Comparison of ENCODE assay signal across 15 cellular contexts in genomic region chrY:19232276-19232994, GRCh38.
DNase-seq lines count a peak whose midpoint lies in the region; ATAC-seq and TF ChIP-seq lines count a peak whose summit lies in the region.
"Had no signal": no experiment of that assay in that cellular context is flagged by ENCODE, and none has a peak within 500 bp of the region (broad histone marks: within the 10 kb centered on the region; RNA-seq: fewer than 3 reads in every experiment).

No MANE protein-coding gene starts in this region.

- no peaks in the 10 kb centered on the region for H3K36me3 Mint-ChIP-seq in T-helper 2 cell treated with Interferon-gamma antibody and Interleukin-4, amounts not matched to agents 5 μg/mL and 100 μg/mL, for 36 hours (ENCODE audit: low read depth)
- peaks cover 4% of the 10 kb centered on the region for H3K36me3 Mint-ChIP-seq in activated CD8-positive, alpha-beta T cell treated with anti-CD3 and anti-CD28 coated beads for 36 hours (ENCODE audit: low read depth)
- no peaks in the 10 kb centered on the region for H3K36me3 Mint-ChIP-seq in glutamatergic neuron (ENCODE audit: unreplicated experiment)
- H3K36me3 Mint-ChIP-seq: IgD-negative memory B cell had no signal

- peaks cover 11% of the 10 kb centered on the region for H3K4me1 Mint-ChIP-seq in T-helper 2 cell treated with Interferon-gamma antibody and Interleukin-4, amounts not matched to agents 5 μg/mL and 100 μg/mL, for 36 hours (ENCODE audit: low read depth)
- peaks cover 17% of the 10 kb centered on the region for H3K4me1 Mint-ChIP-seq in activated CD8-positive, alpha-beta T cell treated with anti-CD3 and anti-CD28 coated beads for 36 hours (ENCODE audit: low read depth)
- H3K4me1 Mint-ChIP-seq in glutamatergic neuron (ENCODE audit: low read depth, unreplicated experiment) = no peaks in the 10 kb centered on the region
- H3K4me1 Mint-ChIP-seq: IgD-negative memory B cell had no signal

- H3K27ac Mint-ChIP-seq in T-helper 2 cell treated with Interferon-gamma antibody and Interleukin-4, amounts not matched to agents 5 μg/mL and 100 μg/mL, for 36 hours = no peak overlapping the region
- H3K27ac Mint-ChIP-seq in activated CD8-positive, alpha-beta T cell treated with anti-CD3 and anti-CD28 coated beads for 36 hours = no peak overlapping the region
- no peak overlapping the region for H3K27ac Mint-ChIP-seq in glutamatergic neuron (ENCODE audit: unreplicated experiment)
- H3K27ac Mint-ChIP-seq: IgD-negative memory B cell had no signal

- no peaks in the 10 kb centered on the region for H3K27me3 Mint-ChIP-seq in T-helper 2 cell treated with Interferon-gamma antibody and Interleukin-4, amounts not matched to agents 5 μg/mL and 100 μg/mL, for 36 hours (ENCODE audit: low read depth)
- H3K27me3 Mint-ChIP-seq in activated CD8-positive, alpha-beta T cell treated with anti-CD3 and anti-CD28 coated beads for 36 hours = no peaks in the 10 kb centered on the region
- H3K27me3 Mint-ChIP-seq in glutamatergic neuron (ENCODE audit: unreplicated experiment) = no peaks in the 10 kb centered on the region
- H3K27me3 Mint-ChIP-seq: IgD-negative memory B cell had no signal

- TF ChIP-seq CTCF in activated CD8-positive, alpha-beta T cell treated with anti-CD3 and anti-CD28 coated beads for 36 hours (IDR thresholded peaks at IDR 0.05) = no peak
- no peak for TF ChIP-seq CTCF in glutamatergic neuron (IDR thresholded peaks at IDR 0.05; ENCODE audit: partially characterized antibody, unreplicated experiment)

- no peaks in the 10 kb centered on the region for H3K27me3 ChIP-seq in effector memory CD4-positive, alpha-beta T cell (replicated peaks; ENCODE audit: control insufficient read depth, insufficient read depth, low read length, poor library complexity, severe bottlenecking)
- H3K27me3 ChIP-seq: BLaER1 treated with 17β-estradiol and CSF1 and Interleukin-3, amounts not matched to agents 10 nM and 100 nM; gastrocnemius medialis; ovary had no signal

- POLR2A ChIA-PET in activated CD8-positive, alpha-beta T cell treated with anti-CD3 and anti-CD28 coated beads for 36 hours (lab: Charles Lee) = no interaction called here

- H3K4me3 ChIP-seq in effector memory CD4-positive, alpha-beta T cell (ENCODE audit: insufficient read depth, low read depth, low read length, poor library complexity, severe bottlenecking) = no peak overlapping the region
- H3K4me3 ChIP-seq: BLaER1 treated with 17β-estradiol and CSF1 and Interleukin-3, amounts not matched to agents 10 nM and 100 nM; gastrocnemius medialis; left ventricle myocardium inferior; ovary had no signal

- H3K9me3 Mint-ChIP-seq in T-helper 2 cell treated with Interferon-gamma antibody and Interleukin-4, amounts not matched to agents 5 μg/mL and 100 μg/mL, for 36 hours = no peaks in the 10 kb centered on the region
- no peaks in the 10 kb centered on the region for H3K9me3 Mint-ChIP-seq in activated CD8-positive, alpha-beta T cell treated with anti-CD3 and anti-CD28 coated beads for 36 hours
- H3K9me3 Mint-ChIP-seq in glutamatergic neuron (ENCODE audit: unreplicated experiment) = no peaks in the 10 kb centered on the region
- H3K9me3 Mint-ChIP-seq: IgD-negative memory B cell had no signal

- peak overlapping the region; percentile 56 for H3K4me3 Mint-ChIP-seq in T-helper 2 cell treated with Interferon-gamma antibody and Interleukin-4, amounts not matched to agents 5 μg/mL and 100 μg/mL, for 36 hours
- no peak overlapping the region for H3K4me3 Mint-ChIP-seq in activated CD8-positive, alpha-beta T cell treated with anti-CD3 and anti-CD28 coated beads for 36 hours
- no peak overlapping the region for H3K4me3 Mint-ChIP-seq in glutamatergic neuron (ENCODE audit: unreplicated experiment)
- H3K4me3 Mint-ChIP-seq: IgD-negative memory B cell had no signal

- H3K36me3 ChIP-seq in effector memory CD4-positive, alpha-beta T cell (ENCODE audit: control insufficient read depth, insufficient read depth, low read length) = no peaks in the 10 kb centered on the region
- H3K36me3 ChIP-seq: BLaER1 treated with 17β-estradiol and CSF1 and Interleukin-3, amounts not matched to agents 10 nM and 100 nM; gastrocnemius medialis; left ventricle myocardium inferior; ovary had no signal

- intact Hi-C loops in activated CD8-positive, alpha-beta T cell treated with anti-CD3 and anti-CD28 coated beads for 36 hours (cut with micrococcal nuclease) = no loop called here

- no peaks in the 10 kb centered on the region for H3K9me3 ChIP-seq in effector memory CD4-positive, alpha-beta T cell (ENCODE audit: control insufficient read depth, low read length)
- H3K9me3 ChIP-seq: BLaER1 treated with 17β-estradiol and CSF1 and Interleukin-3, amounts not matched to agents 10 nM and 100 nM; gastrocnemius medialis; left ventricle myocardium inferior; ovary had no signal

- H3K4me1 ChIP-seq in effector memory CD4-positive, alpha-beta T cell (ENCODE audit: control insufficient read depth, insufficient read depth, low read length, poor library complexity, severe bottlenecking) = no peaks in the 10 kb centered on the region
- H3K4me1 ChIP-seq: BLaER1 treated with 17β-estradiol and CSF1 and Interleukin-3, amounts not matched to agents 10 nM and 100 nM; gastrocnemius medialis; left ventricle myocardium inferior had no signal

- ATAC-seq in activated CD8-positive, alpha-beta T cell treated with anti-CD3 and anti-CD28 coated beads for 36 hours = peak; percentile 60
- ATAC-seq in GM21619 (IDR thresholded peaks at IDR 0.05; ENCODE audit: unreplicated experiment) = no peak
- ATAC-seq: gastrocnemius medialis had no signal

- peak; percentile 3 for DNase-seq in T-helper 2 cell treated with Interferon-gamma antibody and Interleukin-4, amounts not matched to agents 5 μg/mL and 100 μg/mL, for 36 hours (ENCODE audit: low spot score)
- peak; percentile 61 for DNase-seq in activated CD8-positive, alpha-beta T cell treated with anti-CD3 and anti-CD28 coated beads for 36 hours
- DNase-seq in effector memory CD4-positive, alpha-beta T cell = peak in 2 of 3 donors; percentile 0 to 2
- DNase-seq in stimulated activated CD8-positive, alpha-beta memory T cell treated with anti-CD3 and anti-CD28 coated beads, Interleukin-15, amount 100 ng/mL, for 1 hour (ENCODE audit: low read depth) = peak; percentile 9
- DNase-seq in AG20443 (ENCODE audit: low spot score) (no peak), glutamatergic neuron (no peak)
- DNase-seq: cortex of kidney, gastrocnemius medialis, left ventricle myocardium inferior, NCI-H2081 treated with DMSO at 0.1 percent for 48 hours, ovary, trophoblast cell had no signal

- CTCF ChIA-PET in activated CD8-positive, alpha-beta T cell treated with anti-CD3 and anti-CD28 coated beads for 36 hours (lab: Charles Lee) = interaction anchor here (0.5 to 1.0 kb wide), 2 partner anchors 30 to 41 kb away, joined by 3 read pairs; no protein-coding TSS in a partner anchor

- H3K27ac ChIP-seq in effector memory CD4-positive, alpha-beta T cell (ENCODE audit: insufficient read depth, low read length, poor library complexity, severe bottlenecking) = no peak overlapping the region
- H3K27ac ChIP-seq: BLaER1 treated with 17β-estradiol and CSF1 and Interleukin-3, amounts not matched to agents 10 nM and 100 nM; gastrocnemius medialis; left ventricle myocardium inferior; ovary had no signal

Comparison
In these comparisons a context has a peak if more than half of its experiments do, and no peak if none do; other contexts are left out.
1. DNase-seq: peak in T-helper 2 cell treated with Interferon-gamma antibody and Interleukin-4, amounts not matched to agents 5 μg/mL and 100 μg/mL, for 36 hours (single experiment), activated CD8-positive, alpha-beta T cell treated with anti-CD3 and anti-CD28 coated beads for 36 hours (single experiment), effector memory CD4-positive, alpha-beta T cell (2 of 3) and stimulated activated CD8-positive, alpha-beta memory T cell treated with anti-CD3 and anti-CD28 coated beads, Interleukin-15, amount 100 ng/mL, for 1 hour (single experiment); none in AG20443 (single experiment) and glutamatergic neuron (single experiment).